In the genomic region with DNA sequence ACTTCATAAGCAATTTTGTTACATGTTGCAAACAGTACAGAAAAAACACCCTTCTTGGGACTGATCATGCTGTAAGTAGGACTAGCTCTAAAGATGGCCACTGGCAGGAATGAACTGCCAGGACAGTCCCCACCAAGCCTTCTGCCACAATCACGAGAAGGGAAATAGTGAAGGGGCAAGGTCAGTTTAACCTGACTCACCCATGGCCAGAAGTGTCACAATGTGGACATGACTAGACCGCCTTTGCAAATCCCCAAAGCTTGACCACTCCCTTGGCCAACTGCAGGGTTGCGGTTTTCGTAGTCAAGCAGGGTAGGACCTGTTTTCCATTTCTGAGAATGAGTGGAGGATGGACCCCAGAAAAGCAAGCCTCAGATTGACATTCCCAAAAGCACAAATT, we compare ENCODE assay signal across 15 cellular contexts.
"Had no signal": no experiment of that assay in that cellular context is flagged by ENCODE, and none has a peak within 500 bp of the region (broad histone marks: within the 10 kb centered on the region; RNA-seq: fewer than 3 reads in every experiment).

No MANE protein-coding gene starts in this region.

- H3K27ac ChIP-seq: ascending aorta, tibial artery had no signal

- H3K36me3 Mint-ChIP-seq: activated naive CD8-positive, alpha-beta T cell treated with anti-CD3 and anti-CD28 coated beads, Interleukin-2, amount 10 ng/mL, durations not matched to agents 7 days and 5 days had no signal

- H3K9me3 ChIP-seq: ascending aorta, heart right ventricle, tibial artery had no signal

- DNase-seq: activated CD4-positive, alpha-beta T cell treated with anti-CD3 and anti-CD28 coated beads for 1 hour; activated CD4-positive, alpha-beta T cell treated with anti-CD3 and anti-CD28 coated beads, Interleukin-2, amount 50 U/mL, for 48 hours; activated CD8-positive, alpha-beta memory T cell treated with anti-CD3 and anti-CD28 coated beads, Interleukin-2, amount 10 ng/mL, durations not matched to agents 7 days and 5 days; activated naive CD8-positive, alpha-beta T cell treated with anti-CD3 and anti-CD28 coated beads, Interleukin-2, amount 10 ng/mL, durations not matched to agents 7 days and 5 days; activated T-cell treated with anti-CD3 and anti-CD28 coated beads, Interleukin-2, amount 50 U/mL, for 72 hours; heart right ventricle; islet precursor cell; midbrain; naive thymus-derived CD8-positive, alpha-beta T cell; T-helper 17 cell; tibial artery had no signal

- H3K27me3 ChIP-seq: ascending aorta, heart right ventricle, tibial artery had no signal

- H3K9me3 Mint-ChIP-seq: activated naive CD8-positive, alpha-beta T cell treated with anti-CD3 and anti-CD28 coated beads, Interleukin-2, amount 10 ng/mL, durations not matched to agents 7 days and 5 days; activated T-cell treated with anti-CD3 and anti-CD28 coated beads, Interleukin-2, amount 50 U/mL, for 72 hours; naive thymus-derived CD8-positive, alpha-beta T cell; stimulated activated memory B cell treated with anti-CD40 and anti-IgM and Interleukin-4, amounts not matched to agents 10 μg/mL and 1 μg/mL and 100 μg/mL, for 72 hours had no signal

- H3K4me1 ChIP-seq: ascending aorta, tibial artery had no signal

- H3K4me1 Mint-ChIP-seq: stimulated activated memory B cell treated with anti-CD40 and anti-IgM and Interleukin-4, amounts not matched to agents 10 μg/mL and 1 μg/mL and 100 μg/mL, for 72 hours had no signal

- ATAC-seq: activated CD8-positive, alpha-beta memory T cell treated with anti-CD3 and anti-CD28 coated beads, Interleukin-2, amount 10 ng/mL, durations not matched to agents 7 days and 5 days; activated T-cell treated with anti-CD3 and anti-CD28 coated beads, Interleukin-2, amount 50 U/mL, for 72 hours; naive thymus-derived CD8-positive, alpha-beta T cell; SK-N-SH treated with all-trans-retinoic acid at 6 μM for 48 hours; stimulated activated memory B cell treated with anti-CD40 and anti-IgM and Interleukin-4, amounts not matched to agents 10 μg/mL and 1 μg/mL and 100 μg/mL, for 72 hours; T-helper 17 cell had no signal

- H3K4me3 ChIP-seq: ascending aorta, heart right ventricle, smooth muscle cell, tibial artery had no signal

- H3K27ac Mint-ChIP-seq: activated CD8-positive, alpha-beta memory T cell treated with anti-CD3 and anti-CD28 coated beads, Interleukin-2, amount 10 ng/mL, durations not matched to agents 7 days and 5 days; activated naive CD8-positive, alpha-beta T cell treated with anti-CD3 and anti-CD28 coated beads, Interleukin-2, amount 10 ng/mL, durations not matched to agents 7 days and 5 days; activated T-cell treated with anti-CD3 and anti-CD28 coated beads, Interleukin-2, amount 50 U/mL, for 72 hours; stimulated activated memory B cell treated with anti-CD40 and anti-IgM and Interleukin-4, amounts not matched to agents 10 μg/mL and 1 μg/mL and 100 μg/mL, for 72 hours had no signal

- H3K4me3 Mint-ChIP-seq: activated CD8-positive, alpha-beta memory T cell treated with anti-CD3 and anti-CD28 coated beads, Interleukin-2, amount 10 ng/mL, durations not matched to agents 7 days and 5 days; activated naive CD8-positive, alpha-beta T cell treated with anti-CD3 and anti-CD28 coated beads, Interleukin-2, amount 10 ng/mL, durations not matched to agents 7 days and 5 days; activated T-cell treated with anti-CD3 and anti-CD28 coated beads, Interleukin-2, amount 50 U/mL, for 72 hours; naive thymus-derived CD8-positive, alpha-beta T cell; stimulated activated memory B cell treated with anti-CD40 and anti-IgM and Interleukin-4, amounts not matched to agents 10 μg/mL and 1 μg/mL and 100 μg/mL, for 72 hours; T-helper 17 cell had no signal

- H3K27me3 Mint-ChIP-seq: activated CD8-positive, alpha-beta memory T cell treated with anti-CD3 and anti-CD28 coated beads, Interleukin-2, amount 10 ng/mL, durations not matched to agents 7 days and 5 days; activated naive CD8-positive, alpha-beta T cell treated with anti-CD3 and anti-CD28 coated beads, Interleukin-2, amount 10 ng/mL, durations not matched to agents 7 days and 5 days; naive thymus-derived CD8-positive, alpha-beta T cell; stimulated activated memory B cell treated with anti-CD40 and anti-IgM and Interleukin-4, amounts not matched to agents 10 μg/mL and 1 μg/mL and 100 μg/mL, for 72 hours; T-helper 17 cell had no signal
